12 cellular contexts compared by ENCODE assay signal in genomic region chr6:124882580-124883393, GRCh38.
DNase-seq lines count a peak whose midpoint lies in the region; TF ChIP-seq lines count a peak whose summit lies in the region.
"Had no signal": no experiment of that assay in that cellular context is flagged by ENCODE, and none has a peak within 500 bp of the region (broad histone marks: within the 10 kb centered on the region; RNA-seq: fewer than 3 reads in every experiment).

No MANE protein-coding gene starts in this region.

- H2AFZ ChIP-seq in osteoblast (ENCODE audit: low read length), result no peak overlapping the region

- no peaks in the 10 kb centered on the region for H3K27me3 ChIP-seq in osteoblast (ENCODE audit: insufficient read depth, low read length)

- H3K4me2 ChIP-seq in osteoblast (ENCODE audit: insufficient read depth, low read length), result peak overlapping the region; percentile 14

- peaks cover 19% of the 10 kb centered on the region for H3K4me1 ChIP-seq in osteoblast (ENCODE audit: insufficient read depth, low read length)

- no peaks in the 10 kb centered on the region for H3K79me2 ChIP-seq in osteoblast (ENCODE audit: insufficient read depth, low read length)

- H3K4me3 ChIP-seq in osteoblast (ENCODE audit: insufficient read depth, low read length) (peak overlapping the region; percentile 24), coronary artery (no peak overlapping the region)

- no peaks in the 10 kb centered on the region for H3K36me3 ChIP-seq in osteoblast (ENCODE audit: insufficient read depth, low read length)

- peak overlapping the region; percentile 82 for H3K27ac ChIP-seq in epithelial cell of prostate
- no peak overlapping the region for H3K27ac ChIP-seq in osteoblast (ENCODE audit: low read depth, low read length)
- no peak overlapping the region for H3K27ac ChIP-seq in coronary artery

- no peaks in the 10 kb centered on the region for H4K20me1 ChIP-seq in osteoblast (ENCODE audit: insufficient read depth, low read length)

- DNase-seq in EL (peak; percentile 47), NCI-H226 (peak; percentile 38), epithelial cell of prostate (ENCODE audit: low read depth, low spot score) (no peak), osteoblast (ENCODE audit: insufficient read length, low spot score, missing footprints) (no peak), NCI-H1092 treated with DMSO at 0.1 percent for 48 hours (lab: John Stamatoyannopoulos, UW) (no peak), coronary artery (ENCODE audit: low spot score) (no peak), putamen (ENCODE audit: low spot score) (no peak), DMS153 treated with DMSO at 0.1 percent for 48 hours (lab: John Stamatoyannopoulos, UW; ENCODE audit: unreplicated experiment) (no peak)
- DNase-seq: activated T-cell treated with anti-CD3 and anti-CD28 coated beads, Interleukin-2, amount 50 U/mL, for 1 hour; NCI-H526; small intestine; T-helper 1 cell had no signal

- TF ChIP-seq CTCF in osteoblast (IDR thresholded peaks at IDR 0.05; ENCODE audit: extremely low read depth, low read depth, low read length) (no peak), coronary artery (IDR thresholded peaks at IDR 0.05) (no peak)

- no peaks in the 10 kb centered on the region for H3K9me3 ChIP-seq in osteoblast (ENCODE audit: low read depth, low read length)

Comparison
In these comparisons a context has a peak if more than half of its experiments do, and no peak if none do; other contexts are left out.
1. DNase-seq: peak in EL (single experiment) and NCI-H226 (single experiment); none in epithelial cell of prostate (single experiment), osteoblast (single experiment), NCI-H1092 treated with DMSO at 0.1 percent for 48 hours (single experiment), coronary artery (single experiment), putamen (single experiment) and DMS153 treated with DMSO at 0.1 percent for 48 hours (single experiment).